32 cellular contexts compared by ENCODE assay signal in the genomic region with DNA sequence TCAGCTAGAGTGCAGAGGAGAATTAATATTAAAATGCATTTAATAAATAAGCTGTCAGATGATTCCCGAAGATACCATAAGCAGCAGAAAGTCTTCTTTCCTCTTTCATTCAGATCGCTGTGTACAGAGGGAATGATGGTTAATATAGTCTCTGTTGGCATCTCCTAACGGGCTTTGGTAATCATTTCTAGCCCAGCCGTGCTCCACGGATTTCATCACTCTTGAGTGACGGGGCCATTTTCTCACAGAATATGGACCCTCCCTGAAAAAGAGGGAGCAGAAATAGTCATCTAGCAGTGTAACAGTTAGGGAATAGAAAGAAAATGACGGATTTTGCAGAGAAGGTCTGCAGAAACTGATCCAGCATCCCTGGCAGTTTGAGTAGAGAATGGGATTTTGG.
"Had no signal": no experiment of that assay in that cellular context is flagged by ENCODE, and none has a peak within 500 bp of the region (broad histone marks: within the 10 kb centered on the region; RNA-seq: fewer than 3 reads in every experiment).

No MANE protein-coding gene starts in this region.

- H3K36me3 Mint-ChIP-seq: type B pancreatic cell had no signal

- H3K4me3 Mint-ChIP-seq: naive B cell; naive thymus-derived CD8-positive, alpha-beta T cell; natural killer cell treated with Interleukin-12 subunit alpha and Interleukin-12 subunit beta and Interleukin-15 and Interleukin-18, amount 100 ng/mL, for 72 hours; neural progenitor cell; stimulated activated memory B cell treated with anti-CD40 and anti-IgM and Interleukin-4, amounts not matched to agents 10 μg/mL and 1 μg/mL and 100 μg/mL, for 72 hours; stimulated activated naive CD8-positive, alpha-beta T cell treated with anti-CD3 and anti-CD28 coated beads, Interleukin-15, amount 100 ng/mL, for 72 hours; type B pancreatic cell had no signal

- H3K27me3 Mint-ChIP-seq: naive B cell; naive thymus-derived CD8-positive, alpha-beta T cell; progenitor cell of endocrine pancreas; stimulated activated naive CD8-positive, alpha-beta T cell treated with anti-CD3 and anti-CD28 coated beads, Interleukin-15, amount 100 ng/mL, for 72 hours; type B pancreatic cell had no signal

- H3K9me3 Mint-ChIP-seq: natural killer cell treated with Interleukin-12 subunit alpha and Interleukin-12 subunit beta and Interleukin-15 and Interleukin-18, amount 100 ng/mL, for 72 hours had no signal

- ATAC-seq: naive thymus-derived CD8-positive, alpha-beta T cell; natural killer cell treated with Interleukin-12 subunit alpha and Interleukin-12 subunit beta and Interleukin-15 and Interleukin-18, amount 100 ng/mL, for 72 hours; psoas muscle; right cardiac atrium; sciatic nerve; stimulated activated memory B cell treated with anti-CD40 and anti-IgM and Interleukin-4, amounts not matched to agents 10 μg/mL and 1 μg/mL and 100 μg/mL, for 72 hours; stimulated activated naive CD8-positive, alpha-beta T cell treated with anti-CD3 and anti-CD28 coated beads, Interleukin-15, amount 100 ng/mL, for 72 hours; stimulated activated naive CD8-positive, alpha-beta T cell treated with anti-CD3 and anti-CD28 coated beads, Interleukin-15, Interleukin-2, amounts not matched to agents 100 U/mL and 50 U/mL, for 24 hours; upper lobe of right lung had no signal

- H3K4me1 Mint-ChIP-seq: neural progenitor cell had no signal

- H3K9ac ChIP-seq: neural progenitor cell, parathyroid adenoma had no signal

- H3K79me2 ChIP-seq: parathyroid adenoma had no signal

- H3K27ac ChIP-seq: neural progenitor cell, ovary, parathyroid adenoma, psoas muscle, skin epidermis, spleen, suprapubic skin, testis, tibial artery, transverse colon, upper lobe of right lung, uterus had no signal

- H3K27ac Mint-ChIP-seq: naive thymus-derived CD8-positive, alpha-beta T cell; natural killer cell treated with Interleukin-12 subunit alpha and Interleukin-12 subunit beta and Interleukin-15 and Interleukin-18, amount 100 ng/mL, for 72 hours; neural progenitor cell; progenitor cell of endocrine pancreas; stimulated activated memory B cell treated with anti-CD40 and anti-IgM and Interleukin-4, amounts not matched to agents 10 μg/mL and 1 μg/mL and 100 μg/mL, for 72 hours; stimulated activated naive CD8-positive, alpha-beta T cell treated with anti-CD3 and anti-CD28 coated beads, Interleukin-15, amount 100 ng/mL, for 72 hours; type B pancreatic cell had no signal

- H3K4me3 ChIP-seq: neural progenitor cell, ovary, psoas muscle, skin epidermis, smooth muscle cell, spleen, suprapubic skin, testis, tibial artery, transverse colon, upper lobe of right lung, uterus had no signal

- H3K4me2 ChIP-seq: neural progenitor cell, smooth muscle cell had no signal

- H2AFZ ChIP-seq: neural progenitor cell, parathyroid adenoma had no signal

- DNase-seq: naive B cell; naive thymus-derived CD8-positive, alpha-beta T cell; occipital lobe; ovary; posterior cingulate gyrus; psoas muscle; right cardiac atrium; spleen; stimulated activated CD4-positive, alpha-beta T cell treated with anti-CD3 and anti-CD28 coated beads, Interleukin-12 subunit alpha, Interleukin-12 subunit beta, amount 100 ng/mL, for 4 hours; stimulated activated CD4-positive, alpha-beta T cell treated with anti-CD3 and anti-CD28 coated beads, Interleukin-1b, Interleukin-23, amount 100 ng/mL, for 48 hours; stimulated activated CD4-positive, alpha-beta T cell treated with anti-CD3 and anti-CD28 coated beads, Interleukin-4, amount 100 ng/mL, for 1 hour; stimulated activated CD4-positive, alpha-beta T cell treated with anti-CD3 and anti-CD28 coated beads, Interleukin-4, amount 100 ng/mL, for 4 hours; stimulated activated CD8-positive, alpha-beta memory T cell treated with anti-CD3 and anti-CD28 coated beads, Interleukin-4, amount 100 ng/mL, for 48 hours; stimulated activated naive CD4-positive, alpha-beta T cell; stimulated activated naive CD8-positive, alpha-beta T cell treated with anti-CD3 and anti-CD28 coated beads, Interleukin-15, amount 100 ng/mL, for 72 hours; stimulated activated naive CD8-positive, alpha-beta T cell treated with anti-CD3 and anti-CD28 coated beads, Interleukin-15, Interleukin-2, amounts not matched to agents 100 U/mL and 50 U/mL, for 24 hours; substantia nigra; testis; tibial artery; transverse colon; upper lobe of right lung; uterus had no signal

- H3K27me3 ChIP-seq: neural progenitor cell, ovary, spleen, suprapubic skin, testis, tibial artery, transverse colon, upper lobe of right lung, uterus had no signal

- H3K9me3 ChIP-seq: ovary, psoas muscle, suprapubic skin, testis, tibial artery, transverse colon, upper lobe of right lung, uterus had no signal

- H3K4me1 ChIP-seq: neural progenitor cell, parathyroid adenoma, psoas muscle, spleen, suprapubic skin, tibial artery, transverse colon, upper lobe of right lung, uterus had no signal

- H3K36me3 ChIP-seq: neural progenitor cell, ovary, suprapubic skin, tibial artery, transverse colon, upper lobe of right lung, uterus had no signal
